Comparison of ENCODE assay signal across 14 cellular contexts in the genomic region with DNA sequence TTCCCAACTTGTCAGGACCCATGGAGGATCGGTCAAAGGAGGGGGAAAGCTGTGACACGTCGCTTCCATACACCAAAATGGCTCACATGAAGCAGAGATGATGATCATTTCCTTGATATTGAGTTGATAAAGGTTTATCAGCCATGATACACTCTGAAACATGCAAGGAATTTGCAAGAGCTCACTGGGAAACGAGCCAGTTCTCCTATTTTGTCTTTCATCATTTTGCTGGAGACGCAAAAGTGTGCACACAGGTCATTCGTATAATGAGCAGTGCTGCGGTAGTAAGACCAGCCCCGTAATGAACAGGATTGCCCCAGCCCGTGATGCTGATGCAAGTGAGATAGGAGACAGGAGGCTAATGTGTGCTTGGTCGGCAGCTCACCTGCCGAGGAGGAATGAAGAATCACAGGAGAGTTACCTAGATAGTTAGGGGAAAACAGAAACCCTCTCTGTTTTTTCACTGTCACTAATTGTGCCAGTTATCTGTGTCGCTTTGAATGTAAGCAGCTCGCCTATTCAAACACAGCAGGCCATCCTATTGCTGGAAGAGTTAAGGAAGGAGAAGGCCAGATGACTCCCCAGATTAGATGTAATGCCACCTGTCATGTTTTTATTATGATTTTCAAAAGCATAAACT.
"Had no signal": no experiment of that assay in that cellular context is flagged by ENCODE, and none has a peak within 500 bp of the region (broad histone marks: within the 10 kb centered on the region; RNA-seq: fewer than 3 reads in every experiment).

No MANE protein-coding gene starts in this region.

- H3K9me3 Mint-ChIP-seq: nephron had no signal

- H3K4me3 ChIP-seq: ascending aorta, esophagus muscularis mucosa, hepatocyte, psoas muscle, right lobe of liver had no signal

- DNase-seq: activated CD4-positive, alpha-beta T cell treated with anti-CD3 and anti-CD28 coated beads, Interleukin-2, amount 50 U/mL, for 4 hours; activated CD4-positive, CD25-positive, alpha-beta regulatory T cell treated with anti-CD3 and anti-CD28 coated beads, Interleukin-2, amount 50 U/mL, for 72 hours; activated naive CD4-positive, alpha-beta T cell; activated T-cell treated with anti-CD3 and anti-CD28 coated beads for 4 hours; psoas muscle; right lobe of liver; stimulated activated naive CD8-positive, alpha-beta T cell treated with anti-CD3 and anti-CD28 coated beads, Interleukin-15, Interleukin-2, amounts not matched to agents 100 U/mL and 50 U/mL, for 24 hours; T-helper 1 cell; T1000; trophoblast cell had no signal

- ATAC-seq: psoas muscle; right lobe of liver; stimulated activated naive CD8-positive, alpha-beta T cell treated with anti-CD3 and anti-CD28 coated beads, Interleukin-15, Interleukin-2, amounts not matched to agents 100 U/mL and 50 U/mL, for 24 hours had no signal

- H3K4me3 Mint-ChIP-seq: nephron had no signal

- H3K27ac Mint-ChIP-seq: nephron had no signal

- H3K4me1 Mint-ChIP-seq: nephron had no signal
